In genomic region chr3:127215714-127216414, GRCh38 we compare ENCODE assay signal across 18 cellular contexts. TPM values are rescaled to one million over a fixed set of nuclear protein-coding genes. Genes with fewer than 3 reads are reported as not detected.
DNase-seq lines count a peak whose midpoint lies in the region; ATAC-seq and TF ChIP-seq lines count a peak whose summit lies in the region.
"Had no signal": no experiment of that assay in that cellular context is flagged by ENCODE, and none has a peak within 500 bp of the region (broad histone marks: within the 10 kb centered on the region; RNA-seq: fewer than 3 reads in every experiment).

No MANE protein-coding gene starts in this region.

- H3K36me3 Mint-ChIP-seq in endothelial cell (ENCODE audit: low read depth, unreplicated experiment), result no peaks in the 10 kb centered on the region
- H3K36me3 Mint-ChIP-seq in endodermal cell (ENCODE audit: low read depth), result no peaks in the 10 kb centered on the region
- H3K36me3 Mint-ChIP-seq: CD14-positive monocyte had no signal

- H2AFZ ChIP-seq in DND-41 (ENCODE audit: low read depth, low read length), result no peak overlapping the region

- no peak for TF ChIP-seq POLR2A in uterus (IDR thresholded peaks at IDR 0.05)

- no peak for TF ChIP-seq CTCF in A673 (conservative IDR thresholded peaks at IDR 0.05; ENCODE audit: low read depth, low read length)
- no peak for TF ChIP-seq CTCF in DND-41 (IDR thresholded peaks at IDR 0.05; ENCODE audit: borderline replicate concordance, extremely low read depth, low read length, poor library complexity, severe bottlenecking)
- no peak for TF ChIP-seq CTCF in endothelial cell (IDR thresholded peaks at IDR 0.05; ENCODE audit: unreplicated experiment)
- no peak for TF ChIP-seq CTCF in GM13977 (IDR thresholded peaks at IDR 0.05; ENCODE audit: extremely low read depth, insufficient read depth, missing control alignments)
- TF ChIP-seq CTCF in uterus (IDR thresholded peaks at IDR 0.05), result no peak
- no peak for TF ChIP-seq CTCF in endodermal cell (conservative IDR thresholded peaks at IDR 0.05)

- DNase-seq in A673 (ENCODE audit: low spot score) (no peak), DND-41 (no peak), endothelial cell (ENCODE audit: low spot score) (no peak), GM13977 (ENCODE audit: low spot score) (no peak), uterus (no peak), endodermal cell (no peak)
- DNase-seq: MG63, NCI-H1092, NCI-H146, NCI-H2081, SW 1271 had no signal

- no peak overlapping the region for H3K4me2 ChIP-seq in DND-41 (ENCODE audit: insufficient read depth, low read length)
- H3K4me2 ChIP-seq: KMS-11 had no signal

- H3K27me3 Mint-ChIP-seq in endothelial cell (ENCODE audit: unreplicated experiment) (no peaks in the 10 kb centered on the region), endodermal cell (ENCODE audit: insufficient read depth) (peaks cover 24% of the 10 kb centered on the region)

- H3K9me3 Mint-ChIP-seq in endothelial cell (ENCODE audit: unreplicated experiment) (no peaks in the 10 kb centered on the region), endodermal cell (no peaks in the 10 kb centered on the region)
- H3K9me3 Mint-ChIP-seq: CD14-positive monocyte had no signal

- intact Hi-C loops in A673 (cut with micrococcal nuclease; ENCODE audit: unreplicated experiment) (no loop called here), uterus (cut with DNase I; ENCODE audit: low total_unique reads) (no loop called here)

- BruUV-seq in A673 (replicated peaks; lab: Mats Ljungman, UMichigan), result no TSS peak

- H3K4me1 Mint-ChIP-seq in endothelial cell (ENCODE audit: unreplicated experiment) (peaks cover 21% of the 10 kb centered on the region), endodermal cell (no peaks in the 10 kb centered on the region)

- no peak overlapping the region for H3K4me3 ChIP-seq in A673 (ENCODE audit: low read depth, low read length, poor library complexity, severe bottlenecking)
- H3K4me3 ChIP-seq in DND-41 (ENCODE audit: low read depth in 1 of 2, low read length in 2 of 2), result no peak overlapping the region
- no peak overlapping the region for H3K4me3 ChIP-seq in uterus
- H3K4me3 ChIP-seq in endodermal cell (ENCODE audit: low read length), result no peak overlapping the region
- H3K4me3 ChIP-seq: MG63 had no signal

- H3K27me3 ChIP-seq in A673 (replicated peaks; ENCODE audit: insufficient read depth, low read depth, low read length, poor library complexity) (peaks cover 5% of the 10 kb centered on the region), DND-41 (ENCODE audit: insufficient read depth, low read length, poor library complexity) (no peaks in the 10 kb centered on the region), uterus (no peaks in the 10 kb centered on the region), endodermal cell (ENCODE audit: control insufficient read depth, insufficient read depth, low read length, poor library complexity, severe bottlenecking) (peaks cover 5% of the 10 kb centered on the region)
- H3K27me3 ChIP-seq: MG63 had no signal

- WGBS in endodermal cell (ENCODE audit: insufficient coverage in 1 of 2, insufficient read length in 1 of 2), 2 experiments, result 59 to 76% methylated on average over 6 to 8 of the region's 8 CpGs

- H4K20me1 ChIP-seq in DND-41 (ENCODE audit: insufficient read depth, low read length), result no peaks in the 10 kb centered on the region

- ATAC-seq in DND-41 (ENCODE audit: insufficient read depth, low read depth) (no peak), GM21360 (IDR thresholded peaks at IDR 0.05; ENCODE audit: unreplicated experiment) (no peak)
- ATAC-seq: Right ventricle myocardium inferior had no signal

- H3K9ac ChIP-seq in DND-41 (ENCODE audit: low read depth, low read length) (no peak overlapping the region), endodermal cell (ENCODE audit: extremely low read depth, low read length, poor library complexity, severe bottlenecking) (no peak overlapping the region)
- H3K9ac ChIP-seq: KMS-11 had no signal

- H3K4me3 Mint-ChIP-seq in endothelial cell (ENCODE audit: unreplicated experiment) (no peak overlapping the region), endodermal cell (no peak overlapping the region)

- H3K9me3 ChIP-seq in A673 (ENCODE audit: low read depth, low read length, poor library complexity, severe bottlenecking), result no peaks in the 10 kb centered on the region
- H3K9me3 ChIP-seq in DND-41 (ENCODE audit: insufficient read depth, low read length, severe bottlenecking), result no peaks in the 10 kb centered on the region
- no peaks in the 10 kb centered on the region for H3K9me3 ChIP-seq in KOPT-K1 (ENCODE audit: insufficient read depth, low read length, poor library complexity, severe bottlenecking)
- H3K9me3 ChIP-seq in uterus, result no peaks in the 10 kb centered on the region
- no peaks in the 10 kb centered on the region for H3K9me3 ChIP-seq in endodermal cell (ENCODE audit: control insufficient read depth, low read length)

- POLR2A ChIA-PET in A673 (lab: Charles Lee; ENCODE audit: low non-redundant PET), result no interaction called here

- no peaks in the 10 kb centered on the region for H3K79me2 ChIP-seq in DND-41 (ENCODE audit: insufficient read depth, low read length)

- CTCF ChIA-PET in A673 (lab: Charles Lee), result no interaction called here

- in situ Hi-C loops in GM13977 (cut with MboI; ENCODE audit: low pct_unique_long_range_greater_than_20kb, low sequenced_read_pairs, unreplicated experiment), result no loop called here

- peak overlapping the region; percentile 75 for H3K27ac ChIP-seq in A673 (ENCODE audit: low read depth, low read length, poor library complexity, severe bottlenecking)
- H3K27ac ChIP-seq in DND-41 (ENCODE audit: low read length), result peak overlapping the region; percentile 55
- H3K27ac ChIP-seq in KOPT-K1 (ENCODE audit: low read depth, low read length, poor library complexity, severe bottlenecking), result peak overlapping the region; percentile 98
- H3K27ac ChIP-seq in uterus, result no peak overlapping the region
- H3K27ac ChIP-seq in endodermal cell (ENCODE audit: low read depth, low read length), result no peak overlapping the region
- H3K27ac ChIP-seq: KMS-11 had no signal

- H3K36me3 ChIP-seq in A673 (ENCODE audit: insufficient read depth, low read length, poor library complexity, severe bottlenecking) (no peaks in the 10 kb centered on the region), DND-41 (ENCODE audit: insufficient read depth, low read length) (no peaks in the 10 kb centered on the region), KOPT-K1 (ENCODE audit: insufficient read depth, low read length) (peaks cover 23% of the 10 kb centered on the region), uterus (no peaks in the 10 kb centered on the region), endodermal cell (ENCODE audit: control insufficient read depth, insufficient read depth, low read length) (no peaks in the 10 kb centered on the region)
- H3K36me3 ChIP-seq: MG63 had no signal

- H3K27ac Mint-ChIP-seq in endothelial cell (ENCODE audit: unreplicated experiment) (peak overlapping the region; percentile 14), endodermal cell (no peak overlapping the region)

- H3K4me1 ChIP-seq in A673 (ENCODE audit: insufficient read depth, low read length, poor library complexity, severe bottlenecking) (peaks cover 28% of the 10 kb centered on the region), DND-41 (ENCODE audit: insufficient read depth, low read length) (peaks cover 52% of the 10 kb centered on the region), uterus (no peaks in the 10 kb centered on the region), endodermal cell (ENCODE audit: control insufficient read depth, insufficient read depth, low read length) (no peaks in the 10 kb centered on the region)

RNA-seq across cellular contexts. Expression of gene PRR23E, which starts 22.9 kb away (rescaled TPM):
- not detected in 2 replicates for total RNA-seq in A673 (2021)
- not detected for total RNA-seq in endothelial cell (ENCODE audit: unreplicated experiment)
- not detected for total RNA-seq in uterus
- total RNA-seq in endodermal cell, result not detected
- polyA plus RNA-seq in endodermal cell (2013, experiment 1 of 2), result not detected
- not detected for polyA plus RNA-seq in endodermal cell (2013, experiment 2 of 2)
- total RNA-seq: NCI-H460, OCI-LY7, Right ventricle myocardium inferior had no signal
- polyA plus RNA-seq: CD14-positive monocyte had no signal

Comparison
In these comparisons a context has a peak if more than half of its experiments do, and no peak if none do; other contexts are left out.
1. H3K27ac ChIP-seq: peak in A673 (single experiment), DND-41 (single experiment) and KOPT-K1 (single experiment); none in uterus (0 of 2) and endodermal cell (single experiment).